22 cellular contexts compared by ENCODE assay signal in genomic region chr19:38206006-38206745, GRCh38. TPM values are rescaled to one million over a fixed set of nuclear protein-coding genes. Genes with fewer than 3 reads are reported as not detected.
DNase-seq lines count a peak whose midpoint lies in the region; ATAC-seq and TF ChIP-seq lines count a peak whose summit lies in the region.
"Had no signal": no experiment of that assay in that cellular context is flagged by ENCODE, and none has a peak within 500 bp of the region (broad histone marks: within the 10 kb centered on the region; RNA-seq: fewer than 3 reads in every experiment).

No MANE protein-coding gene starts in this region.

- CTCF ChIA-PET in HCT116 (lab: Charles Lee) = no interaction called here
- CTCF ChIA-PET in RWPE1 (lab: Yijun Ruan, JAX) = no interaction called here

- H4K8ac ChIP-seq in mesendoderm (ENCODE audit: low read depth, low read length) = no peak overlapping the region

- TF ChIP-seq CTCF in HCT116 (IDR thresholded peaks at IDR 0.05 in 2 of 3, conservative IDR thresholded peaks at IDR 0.05 in 1 of 3; ENCODE audit: borderline replicate concordance in 1 of 3, insufficient read depth in 1 of 3, low read depth in 2 of 3, low read length in 2 of 3) (no peak), RWPE1 (conservative IDR thresholded peaks at IDR 0.05; ENCODE audit: low read depth) (no peak)

- no peak overlapping the region for H3K9ac ChIP-seq in HCT116 (ENCODE audit: low read length)
- H3K9ac ChIP-seq in mesendoderm (ENCODE audit: low read length) = no peak overlapping the region
- H3K9ac ChIP-seq in GM23248 = no peak overlapping the region

- ATAC-seq in HCT116 = no peak
- ATAC-seq: SK-N-SH treated with all-trans-retinoic acid at 6 μM for 48 hours had no signal

- H3K4me3 ChIP-seq in HCT116 (replicated peaks in 1 of 2; ENCODE audit: low read depth in 1 of 2, low read length in 2 of 2) = no peak overlapping the region
- no peak overlapping the region for H3K4me3 ChIP-seq in mesendoderm (ENCODE audit: low read length)
- no peak overlapping the region for H3K4me3 ChIP-seq in GM23248
- H3K4me3 ChIP-seq: MG63 had no signal

- no CpG with 5 or more reads among the region's 36 CpGs for WGBS in mesendoderm (ENCODE audit: extremely low coverage, insufficient coverage, low lambda C conversion rate)
- 89 to 93% methylated on average over 35 to 36 of the region's 36 CpGs for WGBS in GM23248 (ENCODE audit: low coverage in 1 of 2, low lambda C conversion rate in 2 of 2, missing lambda C conversion rate in 2 of 2), 2 experiments

- intact Hi-C loops in HCT116 (cut with micrococcal nuclease) = no loop called here

- TSS peak; percentile 27 for BruUV-seq in HCT116 (replicated peaks; lab: Mats Ljungman, UMichigan)

- no peaks in the 10 kb centered on the region for H3K79me1 ChIP-seq in mesendoderm (ENCODE audit: low read length)

- no peak for DNase-seq in HCT116 (ENCODE audit: low read depth, low spot score)
- DNase-seq in RWPE1 (ENCODE audit: low spot score) = no peak
- no peak for DNase-seq in mesendoderm
- no peak for DNase-seq in NCI-H446 treated with DMSO at 0.1 percent for 48 hours (lab: John Stamatoyannopoulos, UW)
- DNase-seq in HUDEP-2 (lab: John Stamatoyannopoulos, UW; ENCODE audit: unreplicated experiment in 76 of 76) = no peak
- no peak for DNase-seq in NCI-H2029 treated with DMSO at 0.1 percent for 48 hours (lab: John Stamatoyannopoulos, UW)
- DNase-seq in GM23248 = no peak
- DNase-seq: AML-193, DMS79 treated with DMSO at 0.1 percent for 48 hours, Karpas-422, MG63, NCI-H1092, NCI-H146, NCI-H2081, NCI-H2171 treated with DMSO at 0.1 percent for 48 hours, NCI-H510A, NCI-H774, OCI-M1, SIG-M5 had no signal

- no peak overlapping the region for H3K4ac ChIP-seq in mesendoderm (ENCODE audit: low read depth, low read length)

- no peaks in the 10 kb centered on the region for H3K79me2 ChIP-seq in HCT116 (ENCODE audit: insufficient read depth, low read length)
- H3K79me2 ChIP-seq in mesendoderm (ENCODE audit: control insufficient read depth, insufficient read depth, low read length) = no peaks in the 10 kb centered on the region
- no peaks in the 10 kb centered on the region for H3K79me2 ChIP-seq in GM23248 (ENCODE audit: insufficient read depth)

- H2BK15ac ChIP-seq in mesendoderm (replicated peaks; ENCODE audit: low read depth) = no peak overlapping the region

- no peak for TF ChIP-seq POLR2A in HCT116 (IDR thresholded peaks at IDR 0.05; ENCODE audit: borderline replicate concordance, extremely low read depth, insufficient read depth, insufficient read length)

- H3K9me3 ChIP-seq in HCT116 (ENCODE audit: control insufficient read depth in 1 of 2, insufficient read depth in 1 of 2, low read depth in 1 of 2, low read length in 2 of 2) (no peaks in the 10 kb centered on the region), GM23248 (ENCODE audit: low read depth) (no peaks in the 10 kb centered on the region)
- H3K9me3 ChIP-seq: MG63 had no signal

- no peaks in the 10 kb centered on the region for H4K20me1 ChIP-seq in HCT116 (ENCODE audit: insufficient read depth)
- H4K20me1 ChIP-seq in GM23248 (ENCODE audit: insufficient read depth) = no peaks in the 10 kb centered on the region

- H3K36me3 ChIP-seq in HCT116 (ENCODE audit: control insufficient read depth in 1 of 2, insufficient read depth in 2 of 2, low read length in 2 of 2) = no peaks in the 10 kb centered on the region
- no peaks in the 10 kb centered on the region for H3K36me3 ChIP-seq in mesendoderm (ENCODE audit: control insufficient read depth, insufficient read depth, low read length)
- H3K36me3 ChIP-seq in GM23248 (ENCODE audit: low read depth) = no peaks in the 10 kb centered on the region

- H3K56ac ChIP-seq in mesendoderm (ENCODE audit: low read length) = peak overlapping the region; percentile 46

- peaks cover 0 to 7% of the 10 kb centered on the region in 2 experiments; a peak in 1 of 4 replicates for H3K4me1 ChIP-seq in HCT116 (ENCODE audit: control insufficient read depth in 1 of 2, insufficient read depth in 2 of 2, low read length in 2 of 2)
- H3K4me1 ChIP-seq in mesendoderm (ENCODE audit: control insufficient read depth, low read depth, low read length) = peaks cover 8% of the 10 kb centered on the region
- H3K4me1 ChIP-seq in GM23248 (ENCODE audit: insufficient read depth) = peaks cover 21% of the 10 kb centered on the region

- POLR2A ChIA-PET in HCT116 (lab: Charles Lee) (no interaction called here), RWPE1 (lab: Yijun Ruan, JAX; ENCODE audit: low non-redundant PET) (no interaction called here)

- H2AFZ ChIP-seq in HCT116 (ENCODE audit: low read depth, low read length, poor library complexity, severe bottlenecking) = no peak overlapping the region
- no peak overlapping the region for H2AFZ ChIP-seq in GM23248

- H2AK5ac ChIP-seq in mesendoderm (ENCODE audit: low read length) = no peak overlapping the region

- RAD21 ChIA-PET in HCT116 (lab: Charles Lee; ENCODE audit: low non-redundant PET in 1 of 2, low total read pairs in 2 of 2, uncharacterized antibody in 2 of 2, unreplicated experiment in 2 of 2) = no interaction called here

- no peak overlapping the region for H2BK120ac ChIP-seq in mesendoderm (ENCODE audit: low read depth, low read length)

- H3K27me3 ChIP-seq in HCT116 (ENCODE audit: insufficient read depth, low read length) (no peaks in the 10 kb centered on the region), mesendoderm (ENCODE audit: insufficient read depth, low read length, poor library complexity) (no peaks in the 10 kb centered on the region), GM23248 (replicated peaks; ENCODE audit: insufficient read depth) (no peaks in the 10 kb centered on the region)
- H3K27me3 ChIP-seq: MG63 had no signal

- no peak overlapping the region for H4K5ac ChIP-seq in mesendoderm (ENCODE audit: low read length)

- no peak for TF ChIP-seq RAD21 in HCT116 (IDR thresholded peaks at IDR 0.05; ENCODE audit: low read depth)

- no peak overlapping the region for H3K23ac ChIP-seq in mesendoderm (ENCODE audit: low read length)

- H3K9me2 ChIP-seq in HCT116 (ENCODE audit: insufficient read depth) (no peaks in the 10 kb centered on the region), GM23248 (ENCODE audit: insufficient read depth) (no peaks in the 10 kb centered on the region)

- no peak overlapping the region for H3K27ac ChIP-seq in HCT116 (ENCODE audit: low read depth, low read length)
- peak overlapping the region; percentile 98 for H3K27ac ChIP-seq in RWPE1
- H3K27ac ChIP-seq in mesendoderm (ENCODE audit: low read depth, low read length) = no peak overlapping the region
- no peak overlapping the region for H3K27ac ChIP-seq in GM23248
- H3K27ac ChIP-seq: C4-2B had no signal

- no peak overlapping the region for H2BK5ac ChIP-seq in mesendoderm (ENCODE audit: low read length)

- no peak overlapping the region for H3K4me2 ChIP-seq in HCT116 (ENCODE audit: low read length)
- H3K4me2 ChIP-seq in mesendoderm (ENCODE audit: low read length) = no peak overlapping the region
- no peak overlapping the region for H3K4me2 ChIP-seq in GM23248 (ENCODE audit: unreplicated experiment)

- H3K18ac ChIP-seq in mesendoderm (ENCODE audit: low read length) = no peak overlapping the region

- in situ Hi-C loops in GM23248 (cut with MboI) = no loop called here

- peaks cover 17% of the 10 kb centered on the region; the same call in 1 of the 2 replicates for H3F3A ChIP-seq in GM23248 (ENCODE audit: insufficient read depth)

TF ChIP-seq in HCT116, 20 proteins besides CTCF, POLR2A, EP300 and RAD21 (continues in another document):
- TF ChIP-seq TCF7L2 (IDR thresholded peaks at IDR 0.05; ENCODE audit: borderline replicate concordance, extremely low read depth, insufficient read depth, insufficient read length) (no peak), CBX3 (IDR thresholded peaks at IDR 0.05; ENCODE audit: low read depth) (no peak), YY1 (IDR thresholded peaks at IDR 0.05; ENCODE audit: extremely low read depth, insufficient replicate concordance, low read depth, low read length) (no peak), EZH2phosphoT487 (IDR thresholded peaks at IDR 0.05; ENCODE audit: borderline replicate concordance) (no peak), FOSL1 (IDR thresholded peaks at IDR 0.05; ENCODE audit: low read depth) (no peak), SP1 (IDR thresholded peaks at IDR 0.05; ENCODE audit: low read depth) (no peak), MAX (IDR thresholded peaks at IDR 0.05) (no peak)

RNA-seq across cellular contexts. Expression of gene DPF1, which starts 17.8 kb away (rescaled TPM):
- total RNA-seq in HCT116 (2021; ENCODE audit: unreplicated experiment) = 9.7 TPM
- 4.6 and 6.6 TPM in 2 replicates for polyA plus RNA-seq in HCT116 (2012)
- 4.1 TPM for polyA plus RNA-seq in mesendoderm (2013, experiment 1 of 2)
- polyA plus RNA-seq in mesendoderm (2013, experiment 2 of 2) = 3.6 TPM
- total RNA-seq in GM23248 (2014; rRNA removed; shearing (Covaris generic)) = 2.4 and 5.2 TPM in 2 replicates
- polyA plus RNA-seq in GM23248 (2016; fragmentation: Nextera tagmentation; extraction: Ambion mirVana) = 1.5 and 2.3 TPM in 2 replicates

RNA-seq across cellular contexts. Expression of gene PPP1R14A, which starts 50.0 kb away (rescaled TPM):
- total RNA-seq in HCT116 (2021; ENCODE audit: unreplicated experiment) = 0.84 TPM
- polyA plus RNA-seq in HCT116 (2012) = not detected in 2 replicates
- 11.3 TPM for polyA plus RNA-seq in mesendoderm (2013, experiment 1 of 2)
- 10.1 TPM for polyA plus RNA-seq in mesendoderm (2013, experiment 2 of 2)
- 0.65 TPM in 1 of 2 replicates, not detected in the other for total RNA-seq in GM23248 (2014; rRNA removed; shearing (Covaris generic))
- polyA plus RNA-seq in GM23248 (2016; fragmentation: Nextera tagmentation; extraction: Ambion mirVana) = 4.0 and 5.3 TPM in 2 replicates
- total RNA-seq: RPMI7951 had no signal

RNA-seq across cellular contexts. Expression of gene SPINT2, which starts 58.2 kb away (rescaled TPM):
- 500 TPM for total RNA-seq in HCT116 (2021; ENCODE audit: unreplicated experiment)
- polyA plus RNA-seq in HCT116 (2012) = 492 and 532 TPM in 2 replicates
- 134 TPM for polyA plus RNA-seq in mesendoderm (2013, experiment 1 of 2)
- polyA plus RNA-seq in mesendoderm (2013, experiment 2 of 2) = 134 TPM
- 3.2 and 9.5 TPM in 2 replicates for total RNA-seq in GM23248 (2014; rRNA removed; shearing (Covaris generic))
- 9.3 and 9.8 TPM in 2 replicates for polyA plus RNA-seq in GM23248 (2016; fragmentation: Nextera tagmentation; extraction: Ambion mirVana)

Comparison
In these comparisons a context has a peak if more than half of its experiments do, and no peak if none do; other contexts are left out.
1. RNA of gene SPINT2, which starts 58.2 kb away (total RNA-seq): 500 TPM in HCT116 (single experiment); 3.2 to 9.5 TPM in GM23248; every median in the first group is over 10 times any median in the second.